ENCODE assay signal across 8 cellular contexts in genomic region chr1:206703647-206704046, GRCh38. TPM values are rescaled to one million over a fixed set of nuclear protein-coding genes. Genes with fewer than 3 reads are reported as not detected.
A peak's percentile ranks its signal among the peaks of the same experiment; 100 is the strongest.
DNase-seq lines count a peak whose midpoint lies in the region; ATAC-seq and TF ChIP-seq lines count a peak whose summit lies in the region.

No MANE protein-coding gene starts in this region.

- H3K4me1 Mint-ChIP-seq in CD4-positive, alpha-beta T cell (ENCODE audit: low read depth), result peaks cover 93% of the 10 kb centered on the region
- H3K4me1 Mint-ChIP-seq in HFFc6 (ENCODE audit: low read depth), result peaks cover 94% of the 10 kb centered on the region
- peaks cover 85% of the 10 kb centered on the region for H3K4me1 Mint-ChIP-seq in activated CD8-positive, alpha-beta memory T cell treated with anti-CD3 and anti-CD28 coated beads, Interleukin-2, amount 10 ng/mL, durations not matched to agents 7 days and 5 days
- peaks cover 84 to 88% of the 10 kb centered on the region in 2 donors for H3K4me1 Mint-ChIP-seq in natural killer cell treated with Interleukin-12 subunit alpha and Interleukin-12 subunit beta and Interleukin-15 and Interleukin-18, amount 100 ng/mL, for 72 hours (ENCODE audit: low read depth in 2 of 2)

- H3K9me3 ChIP-seq in CD4-positive, alpha-beta T cell (ENCODE audit: control insufficient read depth, low read length), result no peaks in the 10 kb centered on the region
- H3K9me3 ChIP-seq in transverse colon, result no peaks in the 10 kb centered on the region

- no peaks in the 10 kb centered on the region for H3K27me3 ChIP-seq in CD4-positive, alpha-beta T cell (ENCODE audit: control insufficient read depth, insufficient read depth, low read length)
- H3K27me3 ChIP-seq in transverse colon, result no peaks in the 10 kb centered on the region

- peak in 7 of 10 experiments; percentile 19 to 74 (median 33) for DNase-seq in CD4-positive, alpha-beta T cell
- no peak for DNase-seq in HFFc6
- DNase-seq in activated CD8-positive, alpha-beta memory T cell treated with anti-CD3 and anti-CD28 coated beads, Interleukin-2, amount 10 ng/mL, durations not matched to agents 7 days and 5 days, result peak; percentile 61
- peak; percentile 79 for DNase-seq in natural killer cell treated with Interleukin-12 subunit alpha and Interleukin-12 subunit beta and Interleukin-15 and Interleukin-18, amount 100 ng/mL, for 72 hours (ENCODE audit: low spot score)
- no peak for DNase-seq in transverse colon
- DNase-seq in NCI-H82 treated with DMSO at 0.1 percent for 48 hours (lab: John Stamatoyannopoulos, UW; ENCODE audit: unreplicated experiment), result no peak
- DNase-seq in occipital lobe (lab: John Stamatoyannopoulos, UW), result no peak
- DNase-seq in C1 segment of cervical spinal cord (lab: John Stamatoyannopoulos, UW), result no peak

- no peak overlapping the region for H3K4me3 ChIP-seq in transverse colon

- H3K4me3 Mint-ChIP-seq in CD4-positive, alpha-beta T cell, result peak overlapping the region; percentile 54
- no peak overlapping the region for H3K4me3 Mint-ChIP-seq in HFFc6
- H3K4me3 Mint-ChIP-seq in activated CD8-positive, alpha-beta memory T cell treated with anti-CD3 and anti-CD28 coated beads, Interleukin-2, amount 10 ng/mL, durations not matched to agents 7 days and 5 days, result no peak overlapping the region
- peak overlapping the region; percentile 73 for H3K4me3 Mint-ChIP-seq in natural killer cell treated with Interleukin-12 subunit alpha and Interleukin-12 subunit beta and Interleukin-15 and Interleukin-18, amount 100 ng/mL, for 72 hours

- TF ChIP-seq CTCF in CD4-positive, alpha-beta T cell (IDR thresholded peaks at IDR 0.05), result no peak
- TF ChIP-seq CTCF in HFFc6 (IDR thresholded peaks at IDR 0.05), result no peak
- no peak for TF ChIP-seq CTCF in transverse colon (IDR thresholded peaks at IDR 0.05)

- 57 to 80% methylated on average over 3 to 5 of the region's 5 CpGs for WGBS in transverse colon (ENCODE audit: low coverage in 1 of 2), 2 donors

- no peaks in the 10 kb centered on the region for H3K27me3 Mint-ChIP-seq in CD4-positive, alpha-beta T cell
- H3K27me3 Mint-ChIP-seq in HFFc6 (ENCODE audit: insufficient read depth), result no peaks in the 10 kb centered on the region
- no peaks in the 10 kb centered on the region for H3K27me3 Mint-ChIP-seq in activated CD8-positive, alpha-beta memory T cell treated with anti-CD3 and anti-CD28 coated beads, Interleukin-2, amount 10 ng/mL, durations not matched to agents 7 days and 5 days
- no peaks in the 10 kb centered on the region for H3K27me3 Mint-ChIP-seq in natural killer cell treated with Interleukin-12 subunit alpha and Interleukin-12 subunit beta and Interleukin-15 and Interleukin-18, amount 100 ng/mL, for 72 hours

- no peaks in the 10 kb centered on the region for H3K36me3 Mint-ChIP-seq in CD4-positive, alpha-beta T cell (ENCODE audit: low read depth)
- H3K36me3 Mint-ChIP-seq in HFFc6 (ENCODE audit: low read depth), result no peaks in the 10 kb centered on the region
- peaks cover 2% of the 10 kb centered on the region for H3K36me3 Mint-ChIP-seq in activated CD8-positive, alpha-beta memory T cell treated with anti-CD3 and anti-CD28 coated beads, Interleukin-2, amount 10 ng/mL, durations not matched to agents 7 days and 5 days
- no peaks in the 10 kb centered on the region for H3K36me3 Mint-ChIP-seq in natural killer cell treated with Interleukin-12 subunit alpha and Interleukin-12 subunit beta and Interleukin-15 and Interleukin-18, amount 100 ng/mL, for 72 hours

- H3K9me3 Mint-ChIP-seq in CD4-positive, alpha-beta T cell, result no peaks in the 10 kb centered on the region
- H3K9me3 Mint-ChIP-seq in HFFc6, result no peaks in the 10 kb centered on the region
- no peaks in the 10 kb centered on the region for H3K9me3 Mint-ChIP-seq in activated CD8-positive, alpha-beta memory T cell treated with anti-CD3 and anti-CD28 coated beads, Interleukin-2, amount 10 ng/mL, durations not matched to agents 7 days and 5 days (ENCODE audit: low read depth)
- no peaks in the 10 kb centered on the region for H3K9me3 Mint-ChIP-seq in natural killer cell treated with Interleukin-12 subunit alpha and Interleukin-12 subunit beta and Interleukin-15 and Interleukin-18, amount 100 ng/mL, for 72 hours

- no peaks in the 10 kb centered on the region for H3K36me3 ChIP-seq in transverse colon

- peaks cover 57 to 83% (median 73%) of the 10 kb centered on the region in 4 donors for H3K4me1 ChIP-seq in transverse colon

- CTCF ChIA-PET in CD4-positive, alpha-beta T cell (lab: Charles Lee), result interaction anchor here (0.5 to 2.0 kb wide), 4 partner anchors 12 to 308 kb away, joined by 3 to 9 read pairs (median 4); no protein-coding TSS in a partner anchor
- CTCF ChIA-PET in activated CD8-positive, alpha-beta memory T cell treated with anti-CD3 and anti-CD28 coated beads, Interleukin-2, amount 10 ng/mL, durations not matched to agents 7 days and 5 days (lab: Charles Lee), result interaction anchor here (0.6 to 2.2 kb wide), 10 partner anchors 9 to 105 kb away, joined by 3 to 9 read pairs (median 3); partner anchors contain the start of gene DYRK3

- intact Hi-C loops in CD4-positive, alpha-beta T cell (cut with DNase I, micrococcal nuclease), result loop anchor here (2.0 kb wide), 3 partner anchors 13 to 21 kb away; no protein-coding TSS in a partner anchor
- intact Hi-C loops in transverse colon (cut with DNase I; ENCODE audit: low total_unique reads), result no loop called here

- ATAC-seq in CD4-positive, alpha-beta T cell (ENCODE audit: poor library complexity), result peak; percentile 90
- ATAC-seq in activated CD8-positive, alpha-beta memory T cell treated with anti-CD3 and anti-CD28 coated beads, Interleukin-2, amount 10 ng/mL, durations not matched to agents 7 days and 5 days, result peak; percentile 57
- peak; percentile 88 to 90 for ATAC-seq in natural killer cell treated with Interleukin-12 subunit alpha and Interleukin-12 subunit beta and Interleukin-15 and Interleukin-18, amount 100 ng/mL, for 72 hours

- H3K27ac Mint-ChIP-seq in CD4-positive, alpha-beta T cell, result peak overlapping the region; percentile 88
- H3K27ac Mint-ChIP-seq in HFFc6, result peak overlapping the region; percentile 26
- peak overlapping the region; percentile 61 for H3K27ac Mint-ChIP-seq in activated CD8-positive, alpha-beta memory T cell treated with anti-CD3 and anti-CD28 coated beads, Interleukin-2, amount 10 ng/mL, durations not matched to agents 7 days and 5 days
- peak overlapping the region; percentile 76 to 86 for H3K27ac Mint-ChIP-seq in natural killer cell treated with Interleukin-12 subunit alpha and Interleukin-12 subunit beta and Interleukin-15 and Interleukin-18, amount 100 ng/mL, for 72 hours

- POLR2A ChIA-PET in CD4-positive, alpha-beta T cell (lab: Charles Lee), result interaction anchor here (0.6 to 2.4 kb wide), 9 partner anchors 10 to 218 kb away, joined by 3 to 9 read pairs (median 5); partner anchors contain the start of genes DYRK3 and FCMR

- TF ChIP-seq POLR2A in transverse colon (IDR thresholded peaks at IDR 0.05), result no peak

- TF ChIP-seq EP300 in transverse colon (IDR thresholded peaks at IDR 0.05; ENCODE audit: low read depth), result no peak

- in situ Hi-C loops in transverse colon (cut with MboI; ENCODE audit: low pct_ligation_motif_present in 1 of 4, low pct_unique_long_range_greater_than_20kb in 1 of 4, low sequenced_read_pairs in 3 of 4), result no loop called here

- peak overlapping the region; percentile 18 for H3K27ac ChIP-seq in CD4-positive, alpha-beta T cell (ENCODE audit: low read depth, low read length)
- H3K27ac ChIP-seq in transverse colon, result no peak overlapping the region

RNA-seq across cellular contexts. Expression of gene MAPKAPK2, which starts 18.9 kb away (rescaled TPM):
- total RNA-seq in CD4-positive, alpha-beta T cell, result 100 to 1,000 TPM; 157 to 166 TPM
- 10 to 100 TPM; 80.0 to 89.1 (median 86.0) TPM for total RNA-seq in HFFc6 (2021; fragmentation: NEBNext Ultra II Directional; extraction: Animal tissue kit (Norgen Biotek cat#: 25700))
- 10 to 100 TPM; 85.7 to 93.8 TPM for total RNA-seq in activated CD8-positive, alpha-beta memory T cell treated with anti-CD3 and anti-CD28 coated beads, Interleukin-2, amount 10 ng/mL, durations not matched to agents 7 days and 5 days
- 100 to 1,000 TPM; 104 to 115 TPM for total RNA-seq in natural killer cell treated with Interleukin-12 subunit alpha and Interleukin-12 subunit beta and Interleukin-15 and Interleukin-18, amount 100 ng/mL, for 72 hours
- total RNA-seq in transverse colon (10 to 100 TPM; 47.0 to 74.8 (median 52.2) TPM), occipital lobe (8.1 TPM)

Comparison
In these comparisons a context has a peak if more than half of its experiments do, and no peak if none do; other contexts are left out.
1. DNase-seq: peak in CD4-positive, alpha-beta T cell (7 of 10), activated CD8-positive, alpha-beta memory T cell treated with anti-CD3 and anti-CD28 coated beads, Interleukin-2, amount 10 ng/mL, durations not matched to agents 7 days and 5 days (single experiment) and natural killer cell treated with Interleukin-12 subunit alpha and Interleukin-12 subunit beta and Interleukin-15 and Interleukin-18, amount 100 ng/mL, for 72 hours (single experiment); none in HFFc6 (single experiment), transverse colon (single experiment), NCI-H82 treated with DMSO at 0.1 percent for 48 hours (single experiment), occipital lobe (single experiment) and C1 segment of cervical spinal cord (0 of 14).
2. H3K27ac Mint-ChIP-seq: peak in every context shown above with its lines; median percentile 88 in CD4-positive, alpha-beta T cell; 81 in natural killer cell treated with Interleukin-12 subunit alpha and Interleukin-12 subunit beta and Interleukin-15 and Interleukin-18, amount 100 ng/mL, for 72 hours; 61 in activated CD8-positive, alpha-beta memory T cell treated with anti-CD3 and anti-CD28 coated beads, Interleukin-2, amount 10 ng/mL, durations not matched to agents 7 days and 5 days; 26 in HFFc6.
3. H3K4me3 Mint-ChIP-seq: peak in CD4-positive, alpha-beta T cell (single experiment) and natural killer cell treated with Interleukin-12 subunit alpha and Interleukin-12 subunit beta and Interleukin-15 and Interleukin-18, amount 100 ng/mL, for 72 hours (single experiment); none in HFFc6 (single experiment) and activated CD8-positive, alpha-beta memory T cell treated with anti-CD3 and anti-CD28 coated beads, Interleukin-2, amount 10 ng/mL, durations not matched to agents 7 days and 5 days (single experiment).
4. Peak in every context shown above with its lines, with median percentiles within 50 percentile points of each other: ATAC-seq.